Comparison of ENCODE assay signal across 8 cellular contexts in genomic region chr21:42818328-42818749, GRCh38.
DNase-seq lines count a peak whose midpoint lies in the region; ATAC-seq and TF ChIP-seq lines count a peak whose summit lies in the region.

No MANE protein-coding gene starts in this region.

- H3K36me3 Mint-ChIP-seq in activated CD4-positive, alpha-beta T cell treated with anti-CD3 and anti-CD28 coated beads, Interleukin-2, amount 10 ng/mL, durations not matched to agents 7 days and 5 days (ENCODE audit: low read depth): peaks cover 8% of the 10 kb centered on the region
- H3K36me3 Mint-ChIP-seq in stimulated activated naive B cell treated with anti-CD40 and anti-IgM and Interleukin-4, amounts not matched to agents 10 μg/mL and 1 μg/mL and 100 μg/mL, for 72 hours: peaks cover 2 to 3% of the 10 kb centered on the region in 2 donors

- POLR2A ChIA-PET in activated CD4-positive, alpha-beta T cell treated with anti-CD3 and anti-CD28 coated beads, Interleukin-2, amount 10 ng/mL, durations not matched to agents 7 days and 5 days (lab: Charles Lee): no interaction called here

- CTCF ChIA-PET in activated CD4-positive, alpha-beta T cell treated with anti-CD3 and anti-CD28 coated beads, Interleukin-2, amount 10 ng/mL, durations not matched to agents 7 days and 5 days (lab: Charles Lee): interaction anchor here (1.1 to 1.4 kb wide), 2 partner anchors 13 to 71 kb away, joined by 3 to 7 read pairs; no protein-coding TSS in a partner anchor

- H3K4me1 Mint-ChIP-seq in activated CD4-positive, alpha-beta T cell treated with anti-CD3 and anti-CD28 coated beads, Interleukin-2, amount 10 ng/mL, durations not matched to agents 7 days and 5 days: peaks cover 2% of the 10 kb centered on the region
- no peaks in the 10 kb centered on the region for H3K4me1 Mint-ChIP-seq in stimulated activated naive B cell treated with anti-CD40 and anti-IgM and Interleukin-4, amounts not matched to agents 10 μg/mL and 1 μg/mL and 100 μg/mL, for 72 hours

- peak; percentile 77 to 94 for ATAC-seq in stimulated activated naive B cell treated with anti-CD40 and anti-IgM and Interleukin-4, amounts not matched to agents 10 μg/mL and 1 μg/mL and 100 μg/mL, for 72 hours (replicated peaks)
- ATAC-seq in GM18868 (IDR thresholded peaks at IDR 0.05; ENCODE audit: unreplicated experiment): no peak

- TF ChIP-seq CTCF in dorsolateral prefrontal cortex (IDR thresholded peaks at IDR 0.05 in 54 of 56, conservative IDR thresholded peaks at IDR 0.05 in 2 of 56; ENCODE audit: low read depth in 1 of 56, partially characterized antibody in 56 of 56): peak; percentile 31 to 86 (median 75)

- no peak overlapping the region for H3K4me3 Mint-ChIP-seq in activated CD4-positive, alpha-beta T cell treated with anti-CD3 and anti-CD28 coated beads, Interleukin-2, amount 10 ng/mL, durations not matched to agents 7 days and 5 days
- no peak overlapping the region for H3K4me3 Mint-ChIP-seq in stimulated activated naive B cell treated with anti-CD40 and anti-IgM and Interleukin-4, amounts not matched to agents 10 μg/mL and 1 μg/mL and 100 μg/mL, for 72 hours

- peaks cover 14% of the 10 kb centered on the region for H3K9me3 Mint-ChIP-seq in activated CD4-positive, alpha-beta T cell treated with anti-CD3 and anti-CD28 coated beads, Interleukin-2, amount 10 ng/mL, durations not matched to agents 7 days and 5 days
- peaks cover 0 to 2% of the 10 kb centered on the region in 2 donors for H3K9me3 Mint-ChIP-seq in stimulated activated naive B cell treated with anti-CD40 and anti-IgM and Interleukin-4, amounts not matched to agents 10 μg/mL and 1 μg/mL and 100 μg/mL, for 72 hours

- H3K4me3 ChIP-seq in dorsolateral prefrontal cortex: no peak overlapping the region

- intact Hi-C loops in dorsolateral prefrontal cortex (cut with DNase I): loop anchor here in 1 of 2 donors (5.0 to 10.0 kb wide), 2 partner anchors 164 to 226 kb away; partner anchors contain the start of gene PDE9A

- no peak overlapping the region for H3K27ac ChIP-seq in dorsolateral prefrontal cortex

- H3K27me3 Mint-ChIP-seq in activated CD4-positive, alpha-beta T cell treated with anti-CD3 and anti-CD28 coated beads, Interleukin-2, amount 10 ng/mL, durations not matched to agents 7 days and 5 days: peaks cover 5% of the 10 kb centered on the region
- peaks cover 0 to 3% of the 10 kb centered on the region in 2 donors for H3K27me3 Mint-ChIP-seq in stimulated activated naive B cell treated with anti-CD40 and anti-IgM and Interleukin-4, amounts not matched to agents 10 μg/mL and 1 μg/mL and 100 μg/mL, for 72 hours

- DNase-seq in DMS53 treated with DMSO at 0.1 percent for 48 hours (lab: John Stamatoyannopoulos, UW; ENCODE audit: unreplicated experiment): peak; percentile 24
- DNase-seq in NCI-H1105 treated with DMSO at 0.1 percent for 48 hours (lab: John Stamatoyannopoulos, UW): peak; percentile 52
- DNase-seq in activated CD4-positive, alpha-beta T cell treated with anti-CD3 and anti-CD28 coated beads, Interleukin-2, amount 10 ng/mL, durations not matched to agents 7 days and 5 days: peak; percentile 66
- peak in 4 of 10 donors; percentile 28 to 63 (median 56) for DNase-seq in dorsolateral prefrontal cortex
- DNase-seq in medulla oblongata (ENCODE audit: extremely low spot score): peak; percentile 33
- DNase-seq in stimulated activated naive B cell treated with anti-CD40 and anti-IgM and Interleukin-4, amounts not matched to agents 10 μg/mL and 1 μg/mL and 100 μg/mL, for 72 hours: no peak
- no peak for DNase-seq in SK-N-DZ (ENCODE audit: low spot score)

- no peak overlapping the region for H3K27ac Mint-ChIP-seq in activated CD4-positive, alpha-beta T cell treated with anti-CD3 and anti-CD28 coated beads, Interleukin-2, amount 10 ng/mL, durations not matched to agents 7 days and 5 days
- H3K27ac Mint-ChIP-seq in stimulated activated naive B cell treated with anti-CD40 and anti-IgM and Interleukin-4, amounts not matched to agents 10 μg/mL and 1 μg/mL and 100 μg/mL, for 72 hours: no peak overlapping the region

- H3K27me3 ChIP-seq in dorsolateral prefrontal cortex: peaks cover 0 to 34% (median 0%) of the 10 kb centered on the region in 45 donors

Comparison
In these comparisons a context has a peak if more than half of its experiments do, and no peak if none do; other contexts are left out.
1. DNase-seq: peak in DMS53 treated with DMSO at 0.1 percent for 48 hours (single experiment), NCI-H1105 treated with DMSO at 0.1 percent for 48 hours (single experiment), activated CD4-positive, alpha-beta T cell treated with anti-CD3 and anti-CD28 coated beads, Interleukin-2, amount 10 ng/mL, durations not matched to agents 7 days and 5 days (single experiment) and medulla oblongata (single experiment); none in stimulated activated naive B cell treated with anti-CD40 and anti-IgM and Interleukin-4, amounts not matched to agents 10 μg/mL and 1 μg/mL and 100 μg/mL, for 72 hours (single experiment) and SK-N-DZ (single experiment).